In genomic region chr7:41731486-41732278, GRCh38 we compare ENCODE assay signal across 1 cellular context.
TF ChIP-seq lines count a peak whose summit lies in the region.

No MANE protein-coding gene starts in this region.

TF ChIP-seq in GM12878, 131 proteins besides CTCF, POLR2A, EP300 and RAD21 (continued from another document and continues in another):
- TF ChIP-seq RUNX3 (IDR thresholded peaks at IDR 0.05; ENCODE audit: low read length) (peak; percentile 62; the same call in 1 of the 2 replicates), MYB (IDR thresholded peaks at IDR 0.05; ENCODE audit: borderline replicate concordance, low read depth, low read length) (no peak), ASH2L (IDR thresholded peaks at IDR 0.05; ENCODE audit: borderline replicate concordance, low read depth) (no peak), SRF (IDR thresholded peaks at IDR 0.05; ENCODE audit: low read depth in 2 of 2, low read length in 2 of 2) (no peak), USF1 (IDR thresholded peaks at IDR 0.05; ENCODE audit: borderline replicate concordance, extremely low read length, insufficient read depth, low read depth, low read length) (no peak), ETV6 (conservative IDR thresholded peaks at IDR 0.05 in 1 of 2, IDR thresholded peaks at IDR 0.05 in 1 of 2; ENCODE audit: borderline replicate concordance in 1 of 2, low read depth in 1 of 2) (peak in 1 of 2 experiments; percentile 93; a peak in 2 of 4 replicates), POLR2AphosphoS5 (IDR thresholded peaks at IDR 0.05; ENCODE audit: low read length) (no peak), MEF2B (IDR thresholded peaks at IDR 0.05; ENCODE audit: partially characterized antibody, poor library complexity, severe bottlenecking) (peak; percentile 85), MXI1 (IDR thresholded peaks at IDR 0.05; ENCODE audit: low read depth, low read length) (no peak), CEBPZ (IDR thresholded peaks at IDR 0.05; ENCODE audit: low read depth, low read length) (no peak), CREB1 (IDR thresholded peaks at IDR 0.05; ENCODE audit: low read depth) (no peak), CEBPB (IDR thresholded peaks at IDR 0.05; ENCODE audit: borderline replicate concordance in 1 of 2, low read depth in 2 of 2, low read length in 2 of 2) (no peak), HDAC2 (IDR thresholded peaks at IDR 0.05) (no peak), CBX3 (IDR thresholded peaks at IDR 0.05; ENCODE audit: borderline replicate concordance, low read depth) (no peak), SUPT20H (IDR thresholded peaks at IDR 0.05; ENCODE audit: borderline replicate concordance, control insufficient read depth, low read depth, low read length) (no peak), CBX5 (IDR thresholded peaks at IDR 0.05; ENCODE audit: low read depth) (no peak), JUNB (IDR thresholded peaks at IDR 0.05) (peak; percentile 92), EED (IDR thresholded peaks at IDR 0.05; ENCODE audit: low read depth) (peak; percentile 67; the same call in 1 of the 2 replicates), RFX5 (IDR thresholded peaks at IDR 0.05; ENCODE audit: low read depth, low read length) (no peak), SMC3 (IDR thresholded peaks at IDR 0.05; ENCODE audit: borderline replicate concordance, low read length) (no peak), SIN3A (IDR thresholded peaks at IDR 0.05; ENCODE audit: low read depth, low read length) (no peak), NFIC (IDR thresholded peaks at IDR 0.05; ENCODE audit: low read depth, low read length) (peak; percentile 79), HDAC6 (IDR thresholded peaks at IDR 0.05; ENCODE audit: unreplicated experiment) (no peak), ZNF207 (IDR thresholded peaks at IDR 0.05; ENCODE audit: borderline replicate concordance) (no peak), MYC (IDR thresholded peaks at IDR 0.05; ENCODE audit: insufficient read depth, insufficient read length, insufficient replicate concordance, low read length, severe bottlenecking) (no peak), RELA (IDR thresholded peaks at IDR 0.05; ENCODE audit: borderline replicate concordance, partially characterized antibody) (no peak), CREM (IDR thresholded peaks at IDR 0.05; ENCODE audit: low read depth) (peak; percentile 20; the same call in 1 of the 2 replicates), EZH2 (IDR thresholded peaks at IDR 0.05; ENCODE audit: borderline replicate concordance, control insufficient read depth, low read depth, low read length) (no peak), GATAD2B (conservative IDR thresholded peaks at IDR 0.05; ENCODE audit: low read depth) (no peak), SREBF1 (IDR thresholded peaks at IDR 0.05; ENCODE audit: low read length) (no peak), TBL1XR1 (IDR thresholded peaks at IDR 0.05; ENCODE audit: low read depth, low read length) (peak; percentile 82), IKZF1 (conservative IDR thresholded peaks at IDR 0.05) (peak; percentile 77), KDM1A (IDR thresholded peaks at IDR 0.05; ENCODE audit: borderline replicate concordance) (no peak), PML (IDR thresholded peaks at IDR 0.05; ENCODE audit: low read length) (no peak), NBN (IDR thresholded peaks at IDR 0.05) (no peak), NFYA (IDR thresholded peaks at IDR 0.05; ENCODE audit: borderline replicate concordance, low read depth, low read length) (no peak), SMAD1 (IDR thresholded peaks at IDR 0.05; ENCODE audit: low read depth, partially characterized antibody) (no peak), TCF12 (IDR thresholded peaks at IDR 0.05; ENCODE audit: low read depth, low read length) (no peak), RB1 (IDR thresholded peaks at IDR 0.05; ENCODE audit: borderline replicate concordance) (no peak), PKNOX1 (IDR thresholded peaks at IDR 0.05) (no peak), ZZZ3 (IDR thresholded peaks at IDR 0.05; ENCODE audit: control insufficient read depth, insufficient read length, low read depth) (no peak), CHD1 (IDR thresholded peaks at IDR 0.05; ENCODE audit: low read depth, low read length) (no peak), YY1 (IDR thresholded peaks at IDR 0.05; ENCODE audit: low read depth, low read length) (no peak), RBBP5 (conservative IDR thresholded peaks at IDR 0.05) (no peak)
- TF ChIP-seq, protein P1, sequence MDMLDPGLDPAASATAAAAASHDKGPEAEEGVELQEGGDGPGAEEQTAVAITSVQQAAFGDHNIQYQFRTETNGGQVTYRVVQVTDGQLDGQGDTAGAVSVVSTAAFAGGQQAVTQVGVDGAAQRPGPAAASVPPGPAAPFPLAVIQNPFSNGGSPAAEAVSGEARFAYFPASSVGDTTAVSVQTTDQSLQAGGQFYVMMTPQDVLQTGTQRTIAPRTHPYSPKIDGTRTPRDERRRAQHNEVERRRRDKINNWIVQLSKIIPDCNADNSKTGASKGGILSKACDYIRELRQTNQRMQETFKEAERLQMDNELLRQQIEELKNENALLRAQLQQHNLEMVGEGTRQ (IDR thresholded peaks at IDR 0.05; ENCODE audit: borderline replicate concordance, low read depth, low read length): no peak
- TF ChIP-seq, protein P2, sequence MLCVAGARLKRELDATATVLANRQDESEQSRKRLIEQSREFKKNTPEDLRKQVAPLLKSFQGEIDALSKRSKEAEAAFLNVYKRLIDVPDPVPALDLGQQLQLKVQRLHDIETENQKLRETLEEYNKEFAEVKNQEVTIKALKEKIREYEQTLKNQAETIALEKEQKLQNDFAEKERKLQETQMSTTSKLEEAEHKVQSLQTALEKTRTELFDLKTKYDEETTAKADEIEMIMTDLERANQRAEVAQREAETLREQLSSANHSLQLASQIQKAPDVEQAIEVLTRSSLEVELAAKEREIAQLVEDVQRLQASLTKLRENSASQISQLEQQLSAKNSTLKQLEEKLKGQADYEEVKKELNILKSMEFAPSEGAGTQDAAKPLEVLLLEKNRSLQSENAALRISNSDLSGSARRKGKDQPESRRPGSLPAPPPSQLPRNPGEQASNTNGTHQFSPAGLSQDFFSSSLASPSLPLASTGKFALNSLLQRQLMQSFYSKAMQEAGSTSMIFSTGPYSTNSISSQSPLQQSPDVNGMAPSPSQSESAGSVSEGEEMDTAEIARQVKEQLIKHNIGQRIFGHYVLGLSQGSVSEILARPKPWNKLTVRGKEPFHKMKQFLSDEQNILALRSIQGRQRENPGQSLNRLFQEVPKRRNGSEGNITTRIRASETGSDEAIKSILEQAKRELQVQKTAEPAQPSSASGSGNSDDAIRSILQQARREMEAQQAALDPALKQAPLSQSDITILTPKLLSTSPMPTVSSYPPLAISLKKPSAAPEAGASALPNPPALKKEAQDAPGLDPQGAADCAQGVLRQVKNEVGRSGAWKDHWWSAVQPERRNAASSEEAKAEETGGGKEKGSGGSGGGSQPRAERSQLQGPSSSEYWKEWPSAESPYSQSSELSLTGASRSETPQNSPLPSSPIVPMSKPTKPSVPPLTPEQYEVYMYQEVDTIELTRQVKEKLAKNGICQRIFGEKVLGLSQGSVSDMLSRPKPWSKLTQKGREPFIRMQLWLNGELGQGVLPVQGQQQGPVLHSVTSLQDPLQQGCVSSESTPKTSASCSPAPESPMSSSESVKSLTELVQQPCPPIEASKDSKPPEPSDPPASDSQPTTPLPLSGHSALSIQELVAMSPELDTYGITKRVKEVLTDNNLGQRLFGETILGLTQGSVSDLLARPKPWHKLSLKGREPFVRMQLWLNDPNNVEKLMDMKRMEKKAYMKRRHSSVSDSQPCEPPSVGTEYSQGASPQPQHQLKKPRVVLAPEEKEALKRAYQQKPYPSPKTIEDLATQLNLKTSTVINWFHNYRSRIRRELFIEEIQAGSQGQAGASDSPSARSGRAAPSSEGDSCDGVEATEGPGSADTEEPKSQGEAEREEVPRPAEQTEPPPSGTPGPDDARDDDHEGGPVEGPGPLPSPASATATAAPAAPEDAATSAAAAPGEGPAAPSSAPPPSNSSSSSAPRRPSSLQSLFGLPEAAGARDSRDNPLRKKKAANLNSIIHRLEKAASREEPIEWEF (IDR thresholded peaks at IDR 0.05; ENCODE audit: insufficient replicate concordance, low read depth, low read length): no peak
- TF ChIP-seq, protein P3, sequence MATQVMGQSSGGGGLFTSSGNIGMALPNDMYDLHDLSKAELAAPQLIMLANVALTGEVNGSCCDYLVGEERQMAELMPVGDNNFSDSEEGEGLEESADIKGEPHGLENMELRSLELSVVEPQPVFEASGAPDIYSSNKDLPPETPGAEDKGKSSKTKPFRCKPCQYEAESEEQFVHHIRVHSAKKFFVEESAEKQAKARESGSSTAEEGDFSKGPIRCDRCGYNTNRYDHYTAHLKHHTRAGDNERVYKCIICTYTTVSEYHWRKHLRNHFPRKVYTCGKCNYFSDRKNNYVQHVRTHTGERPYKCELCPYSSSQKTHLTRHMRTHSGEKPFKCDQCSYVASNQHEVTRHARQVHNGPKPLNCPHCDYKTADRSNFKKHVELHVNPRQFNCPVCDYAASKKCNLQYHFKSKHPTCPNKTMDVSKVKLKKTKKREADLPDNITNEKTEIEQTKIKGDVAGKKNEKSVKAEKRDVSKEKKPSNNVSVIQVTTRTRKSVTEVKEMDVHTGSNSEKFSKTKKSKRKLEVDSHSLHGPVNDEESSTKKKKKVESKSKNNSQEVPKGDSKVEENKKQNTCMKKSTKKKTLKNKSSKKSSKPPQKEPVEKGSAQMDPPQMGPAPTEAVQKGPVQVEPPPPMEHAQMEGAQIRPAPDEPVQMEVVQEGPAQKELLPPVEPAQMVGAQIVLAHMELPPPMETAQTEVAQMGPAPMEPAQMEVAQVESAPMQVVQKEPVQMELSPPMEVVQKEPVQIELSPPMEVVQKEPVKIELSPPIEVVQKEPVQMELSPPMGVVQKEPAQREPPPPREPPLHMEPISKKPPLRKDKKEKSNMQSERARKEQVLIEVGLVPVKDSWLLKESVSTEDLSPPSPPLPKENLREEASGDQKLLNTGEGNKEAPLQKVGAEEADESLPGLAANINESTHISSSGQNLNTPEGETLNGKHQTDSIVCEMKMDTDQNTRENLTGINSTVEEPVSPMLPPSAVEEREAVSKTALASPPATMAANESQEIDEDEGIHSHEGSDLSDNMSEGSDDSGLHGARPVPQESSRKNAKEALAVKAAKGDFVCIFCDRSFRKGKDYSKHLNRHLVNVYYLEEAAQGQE (IDR thresholded peaks at IDR 0.05; ENCODE audit: low read depth, low read length): no peak
- TF ChIP-seq, protein P4, sequence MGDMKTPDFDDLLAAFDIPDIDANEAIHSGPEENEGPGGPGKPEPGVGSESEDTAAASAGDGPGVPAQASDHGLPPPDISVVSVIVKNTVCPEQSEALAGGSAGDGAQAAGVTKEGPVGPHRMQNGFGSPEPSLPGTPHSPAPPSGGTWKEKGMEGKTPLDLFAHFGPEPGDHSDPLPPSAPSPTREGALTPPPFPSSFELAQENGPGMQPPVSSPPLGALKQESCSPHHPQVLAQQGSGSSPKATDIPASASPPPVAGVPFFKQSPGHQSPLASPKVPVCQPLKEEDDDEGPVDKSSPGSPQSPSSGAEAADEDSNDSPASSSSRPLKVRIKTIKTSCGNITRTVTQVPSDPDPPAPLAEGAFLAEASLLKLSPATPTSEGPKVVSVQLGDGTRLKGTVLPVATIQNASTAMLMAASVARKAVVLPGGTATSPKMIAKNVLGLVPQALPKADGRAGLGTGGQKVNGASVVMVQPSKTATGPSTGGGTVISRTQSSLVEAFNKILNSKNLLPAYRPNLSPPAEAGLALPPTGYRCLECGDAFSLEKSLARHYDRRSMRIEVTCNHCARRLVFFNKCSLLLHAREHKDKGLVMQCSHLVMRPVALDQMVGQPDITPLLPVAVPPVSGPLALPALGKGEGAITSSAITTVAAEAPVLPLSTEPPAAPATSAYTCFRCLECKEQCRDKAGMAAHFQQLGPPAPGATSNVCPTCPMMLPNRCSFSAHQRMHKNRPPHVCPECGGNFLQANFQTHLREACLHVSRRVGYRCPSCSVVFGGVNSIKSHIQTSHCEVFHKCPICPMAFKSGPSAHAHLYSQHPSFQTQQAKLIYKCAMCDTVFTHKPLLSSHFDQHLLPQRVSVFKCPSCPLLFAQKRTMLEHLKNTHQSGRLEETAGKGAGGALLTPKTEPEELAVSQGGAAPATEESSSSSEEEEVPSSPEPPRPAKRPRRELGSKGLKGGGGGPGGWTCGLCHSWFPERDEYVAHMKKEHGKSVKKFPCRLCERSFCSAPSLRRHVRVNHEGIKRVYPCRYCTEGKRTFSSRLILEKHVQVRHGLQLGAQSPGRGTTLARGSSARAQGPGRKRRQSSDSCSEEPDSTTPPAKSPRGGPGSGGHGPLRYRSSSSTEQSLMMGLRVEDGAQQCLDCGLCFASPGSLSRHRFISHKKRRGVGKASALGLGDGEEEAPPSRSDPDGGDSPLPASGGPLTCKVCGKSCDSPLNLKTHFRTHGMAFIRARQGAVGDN (IDR thresholded peaks at IDR 0.05): no peak
